In genomic region chr6:159701413-159701999, GRCh38 we compare ENCODE assay signal across 9 cellular contexts. TPM values are rescaled to one million over a fixed set of nuclear protein-coding genes. Genes with fewer than 3 reads are reported as not detected.
A peak's percentile ranks its signal among the peaks of the same experiment; 100 is the strongest.
DNase-seq lines count a peak whose midpoint lies in the region; ATAC-seq, FAIRE-seq and TF ChIP-seq lines count a peak whose summit lies in the region.
"Had no signal": no experiment of that assay in that cellular context is flagged by ENCODE, and none has a peak within 500 bp of the region (broad histone marks: within the 10 kb centered on the region; RNA-seq: fewer than 3 reads in every experiment).

No MANE protein-coding gene starts in this region.

- FAIRE-seq in D721Med (lab: Jason Lieb, UNC) (no peak), H54 (lab: Jason Lieb, UNC) (no peak)

- no peak overlapping the region for H3K4me3 ChIP-seq in NB4 (ENCODE audit: low read depth, low read length)
- H3K4me3 ChIP-seq in naive thymus-derived CD4-positive, alpha-beta T cell (ENCODE audit: low read length), result no peak overlapping the region

- H3K4me1 ChIP-seq in naive thymus-derived CD4-positive, alpha-beta T cell (ENCODE audit: control insufficient read depth in 2 of 2, insufficient read depth in 2 of 2, low read length in 2 of 2), result no peaks in the 10 kb centered on the region

- H3K27ac ChIP-seq in naive thymus-derived CD4-positive, alpha-beta T cell (ENCODE audit: low read depth, low read length), result no peak overlapping the region

- intact Hi-C loops in naive thymus-derived CD4-positive, alpha-beta T cell (cut with micrococcal nuclease), result no loop called here

- H3K4me3 Mint-ChIP-seq in naive thymus-derived CD4-positive, alpha-beta T cell, result no peak overlapping the region
- H3K4me3 Mint-ChIP-seq: mesothelial cell of epicardium had no signal

- no peak overlapping the region for H3K27ac Mint-ChIP-seq in naive thymus-derived CD4-positive, alpha-beta T cell
- H3K27ac Mint-ChIP-seq: mesothelial cell of epicardium had no signal

- H3K9me3 ChIP-seq in naive thymus-derived CD4-positive, alpha-beta T cell (ENCODE audit: control insufficient read depth in 2 of 3, low read length in 3 of 3), result no peaks in the 10 kb centered on the region

- DNase-seq in AG20443 (ENCODE audit: low spot score) (peak; percentile 81), NB4 (ENCODE audit: low read depth) (peak; percentile 55), dermis blood vessel endothelial cell (peak; percentile 62), D721Med (ENCODE audit: insufficient read length, low spot score) (no peak), H54 (ENCODE audit: insufficient read length, low spot score) (no peak)
- no peak for DNase-seq in naive thymus-derived CD4-positive, alpha-beta T cell

- peaks cover 0 to 10% (median 4%) of the 10 kb centered on the region in 7 donors for H3K4me1 Mint-ChIP-seq in naive thymus-derived CD4-positive, alpha-beta T cell
- H3K4me1 Mint-ChIP-seq: mesothelial cell of epicardium had no signal

- H3K36me3 Mint-ChIP-seq in naive thymus-derived CD4-positive, alpha-beta T cell, result peaks cover 0 to 14% (median 4%) of the 10 kb centered on the region in 5 donors

- no peak for TF ChIP-seq POLR2A in NB4 (IDR thresholded peaks at IDR 0.05; ENCODE audit: extremely low read depth, insufficient read length)
- no peak for TF ChIP-seq POLR2A in H54 (IDR thresholded peaks at IDR 0.05; ENCODE audit: low read depth, low read length)

- CTCF ChIA-PET in naive thymus-derived CD4-positive, alpha-beta T cell (lab: Charles Lee), result interaction anchor here (1.0 kb wide), 1 partner anchor 818 kb away, joined by 3 read pairs; no protein-coding TSS in a partner anchor

- ATAC-seq in naive thymus-derived CD4-positive, alpha-beta T cell, result peak; percentile 62
- no peak for ATAC-seq in GM21723 (IDR thresholded peaks at IDR 0.05; ENCODE audit: unreplicated experiment)
- ATAC-seq in HG03469 (IDR thresholded peaks at IDR 0.05; ENCODE audit: unreplicated experiment), result no peak

- TF ChIP-seq CTCF in NB4 (IDR thresholded peaks at IDR 0.05; ENCODE audit: low read depth, low read length) (no peak), D721Med (IDR thresholded peaks at IDR 0.05; ENCODE audit: insufficient read depth, missing control alignments) (no peak)

- peaks cover 0 to 4% (median 0%) of the 10 kb centered on the region in 5 donors for H3K27me3 Mint-ChIP-seq in naive thymus-derived CD4-positive, alpha-beta T cell

- no peaks in the 10 kb centered on the region for H3K36me3 ChIP-seq in naive thymus-derived CD4-positive, alpha-beta T cell (ENCODE audit: control insufficient read depth in 2 of 3, insufficient read depth in 3 of 3, low read length in 3 of 3)

- no peaks in the 10 kb centered on the region for H3K27me3 ChIP-seq in naive thymus-derived CD4-positive, alpha-beta T cell (ENCODE audit: control insufficient read depth in 2 of 2, insufficient read depth in 2 of 2, low read length in 2 of 2)

- POLR2A ChIA-PET in naive thymus-derived CD4-positive, alpha-beta T cell (lab: Charles Lee), result no interaction called here

- H3K9me3 Mint-ChIP-seq in naive thymus-derived CD4-positive, alpha-beta T cell, result peaks cover 0 to 3% (median 0%) of the 10 kb centered on the region in 11 donors

RNA-seq across cellular contexts. Expression of gene SOD2, which starts 8.5 kb away (rescaled TPM):
- 274 and 891 TPM in 2 replicates for total RNA-seq in dermis blood vessel endothelial cell
- total RNA-seq in naive thymus-derived CD4-positive, alpha-beta T cell, result 100 to 1,000 TPM in 4 of 5 experiments, 10 to 100 TPM in 1; 80.2 to 306 (median 105) TPM
- polyA plus RNA-seq in naive thymus-derived CD4-positive, alpha-beta T cell, result 100 to 1,000 TPM; 114 to 128 TPM

RNA-seq across cellular contexts. Expression of gene WTAP, which starts 25.8 kb away (rescaled TPM):
- total RNA-seq in dermis blood vessel endothelial cell, result 96.4 and 131 TPM in 2 replicates
- 100 to 1,000 TPM; 117 to 152 (median 141) TPM for total RNA-seq in naive thymus-derived CD4-positive, alpha-beta T cell
- polyA plus RNA-seq in naive thymus-derived CD4-positive, alpha-beta T cell, result 100 to 1,000 TPM; 131 to 133 TPM

Comparison
In these comparisons a context has a peak if more than half of its experiments do, and no peak if none do; other contexts are left out.
1. DNase-seq: peak in AG20443 (single experiment), NB4 (single experiment) and dermis blood vessel endothelial cell (single experiment); none in naive thymus-derived CD4-positive, alpha-beta T cell (0 of 9), D721Med (single experiment) and H54 (single experiment).